18 cellular contexts compared by ENCODE assay signal in the genomic region with DNA sequence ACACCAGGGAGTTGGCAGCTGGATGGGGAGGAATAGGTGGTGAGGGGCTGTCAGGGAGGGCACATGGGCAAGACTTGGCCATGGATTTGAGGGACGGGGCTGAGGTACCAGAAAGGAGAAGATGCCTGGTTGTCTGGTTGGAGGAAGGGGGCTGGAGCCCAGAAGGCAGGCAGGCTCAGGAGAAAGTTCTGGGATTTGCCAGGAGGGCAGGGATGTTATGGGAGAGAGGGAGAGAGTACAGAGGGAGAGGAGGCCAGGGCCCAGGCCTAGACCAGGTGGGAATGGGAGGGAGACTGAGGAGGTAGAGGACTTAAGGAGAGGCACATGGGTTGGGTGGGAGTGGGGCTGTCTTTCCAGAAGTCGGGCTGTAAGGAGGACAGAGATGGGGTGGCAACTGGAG. TPM values are rescaled to one million over a fixed set of nuclear protein-coding genes. Genes with fewer than 3 reads are reported as not detected.
DNase-seq lines count a peak whose midpoint lies in the region; ATAC-seq lines count a peak whose summit lies in the region.
"Had no signal": no experiment of that assay in that cellular context is flagged by ENCODE, and none has a peak within 500 bp of the region (broad histone marks: within the 10 kb centered on the region; RNA-seq: fewer than 3 reads in every experiment).

No MANE protein-coding gene starts in this region.

- H3K79me2 ChIP-seq in mesendoderm (ENCODE audit: control insufficient read depth, insufficient read depth, low read length): no peaks in the 10 kb centered on the region

- H3K9me3 Mint-ChIP-seq in activated T-helper 2 cell treated with anti-CD3 and anti-CD28 coated beads, Interferon-gamma antibody, Interleukin-2, Interleukin-4, amounts not matched to agents 10 μg/mL and 5 μg/mL and 100 μg/mL, durations not matched to agents 14 hours and 24 hours and 36 hours: no peaks in the 10 kb centered on the region
- H3K9me3 Mint-ChIP-seq: CD8-positive, alpha-beta T cell had no signal

- no peaks in the 10 kb centered on the region for H3K79me1 ChIP-seq in mesendoderm (ENCODE audit: low read length)

- intact Hi-C loops in Right ventricle myocardium superior (cut with DNase I): no loop called here
- intact Hi-C loops in Right ventricle myocardium inferior (cut with DNase I): no loop called here
- intact Hi-C loops in sciatic nerve (cut with DNase I): no loop called here
- intact Hi-C loops in activated T-helper 2 cell treated with anti-CD3 and anti-CD28 coated beads, Interferon-gamma antibody, Interleukin-2, Interleukin-4, amounts not matched to agents 10 μg/mL and 5 μg/mL and 100 μg/mL, durations not matched to agents 14 hours and 24 hours and 36 hours (cut with micrococcal nuclease): no loop called here

- no peak overlapping the region for H2BK120ac ChIP-seq in mesendoderm (ENCODE audit: low read depth, low read length)

- H3K23ac ChIP-seq in mesendoderm (ENCODE audit: low read length): no peak overlapping the region

- peak overlapping the region; percentile 7 for H3K56ac ChIP-seq in mesendoderm (ENCODE audit: low read length)

- H2BK5ac ChIP-seq in mesendoderm (ENCODE audit: low read length): no peak overlapping the region

- no peaks in the 10 kb centered on the region for H3K4me1 ChIP-seq in mesendoderm (ENCODE audit: control insufficient read depth, low read depth, low read length)

- peak; percentile 9 for DNase-seq in Right ventricle myocardium superior
- DNase-seq in Right ventricle myocardium inferior (ENCODE audit: missing footprints): no peak
- DNase-seq in mesendoderm: no peak
- DNase-seq in sciatic nerve (ENCODE audit: low spot score): no peak
- no peak for DNase-seq in activated T-helper 2 cell treated with anti-CD3 and anti-CD28 coated beads, Interferon-gamma antibody, Interleukin-2, Interleukin-4, amounts not matched to agents 10 μg/mL and 5 μg/mL and 100 μg/mL, durations not matched to agents 14 hours and 24 hours and 36 hours (ENCODE audit: low spot score)
- no peak for DNase-seq in G401 (ENCODE audit: low spot score)
- no peak for DNase-seq in NCI-H187 (lab: John Stamatoyannopoulos, UW)
- DNase-seq: CD8-positive, alpha-beta T cell; COR-L47; DND-41; GF-D8; GM23248; H7 had no signal

- WGBS in mesendoderm (ENCODE audit: extremely low coverage, insufficient coverage, low lambda C conversion rate): no CpG with 5 or more reads among the region's 2 CpGs

- H3K27me3 ChIP-seq in mesendoderm (ENCODE audit: insufficient read depth, low read length, poor library complexity): no peaks in the 10 kb centered on the region

- no peak overlapping the region for H3K4ac ChIP-seq in mesendoderm (ENCODE audit: low read depth, low read length)

- H3K36me3 ChIP-seq in mesendoderm (ENCODE audit: control insufficient read depth, insufficient read depth, low read length): no peaks in the 10 kb centered on the region

- no peak overlapping the region for H3K27ac Mint-ChIP-seq in activated T-helper 2 cell treated with anti-CD3 and anti-CD28 coated beads, Interferon-gamma antibody, Interleukin-2, Interleukin-4, amounts not matched to agents 10 μg/mL and 5 μg/mL and 100 μg/mL, durations not matched to agents 14 hours and 24 hours and 36 hours
- H3K27ac Mint-ChIP-seq: CD14-positive monocyte; CD8-positive, alpha-beta T cell had no signal

- H3K36me3 Mint-ChIP-seq in activated T-helper 2 cell treated with anti-CD3 and anti-CD28 coated beads, Interferon-gamma antibody, Interleukin-2, Interleukin-4, amounts not matched to agents 10 μg/mL and 5 μg/mL and 100 μg/mL, durations not matched to agents 14 hours and 24 hours and 36 hours (ENCODE audit: low read depth): no peaks in the 10 kb centered on the region
- H3K36me3 Mint-ChIP-seq: CD8-positive, alpha-beta T cell had no signal

- no peak overlapping the region for H3K9ac ChIP-seq in mesendoderm (ENCODE audit: low read length)
- H3K9ac ChIP-seq: GM23248 had no signal

- no peak overlapping the region for H3K4me3 Mint-ChIP-seq in activated T-helper 2 cell treated with anti-CD3 and anti-CD28 coated beads, Interferon-gamma antibody, Interleukin-2, Interleukin-4, amounts not matched to agents 10 μg/mL and 5 μg/mL and 100 μg/mL, durations not matched to agents 14 hours and 24 hours and 36 hours (ENCODE audit: low read depth)
- H3K4me3 Mint-ChIP-seq: CD14-positive monocyte; CD8-positive, alpha-beta T cell had no signal

- H3K4me1 Mint-ChIP-seq in activated T-helper 2 cell treated with anti-CD3 and anti-CD28 coated beads, Interferon-gamma antibody, Interleukin-2, Interleukin-4, amounts not matched to agents 10 μg/mL and 5 μg/mL and 100 μg/mL, durations not matched to agents 14 hours and 24 hours and 36 hours (ENCODE audit: low read depth): peaks cover 2% of the 10 kb centered on the region
- H3K4me1 Mint-ChIP-seq: CD14-positive monocyte had no signal

- in situ Hi-C loops in G401 (cut with HindIII; ENCODE audit: low sequenced_read_pairs): no loop called here

- no peak overlapping the region for H3K4me2 ChIP-seq in mesendoderm (ENCODE audit: low read length)

- H3K27me3 Mint-ChIP-seq in activated T-helper 2 cell treated with anti-CD3 and anti-CD28 coated beads, Interferon-gamma antibody, Interleukin-2, Interleukin-4, amounts not matched to agents 10 μg/mL and 5 μg/mL and 100 μg/mL, durations not matched to agents 14 hours and 24 hours and 36 hours (ENCODE audit: low read depth): no peaks in the 10 kb centered on the region

- no peak overlapping the region for H4K5ac ChIP-seq in mesendoderm (ENCODE audit: low read length)

- no peak overlapping the region for H3K27ac ChIP-seq in mesendoderm (ENCODE audit: low read depth, low read length)
- H3K27ac ChIP-seq: 22Rv1, GM23248 had no signal

- H2AK5ac ChIP-seq in mesendoderm (ENCODE audit: low read length): no peak overlapping the region

- ATAC-seq in Right ventricle myocardium superior (ENCODE audit: poor library complexity) (no peak), Right ventricle myocardium inferior (no peak), sciatic nerve (peak; percentile 20), HG02981 (IDR thresholded peaks at IDR 0.05; ENCODE audit: unreplicated experiment) (no peak)
- ATAC-seq: CD8-positive, alpha-beta T cell had no signal

- H3K18ac ChIP-seq in mesendoderm (ENCODE audit: low read length): no peak overlapping the region

- no peak overlapping the region for H4K8ac ChIP-seq in mesendoderm (ENCODE audit: low read depth, low read length)

- no peak overlapping the region for H2BK15ac ChIP-seq in mesendoderm (replicated peaks; ENCODE audit: low read depth)

- no peak overlapping the region for H3K4me3 ChIP-seq in mesendoderm (ENCODE audit: low read length)
- H3K4me3 ChIP-seq: GM23248 had no signal

RNA-seq across cellular contexts. Expression of gene A3GALT2, which starts 4.3 kb away (rescaled TPM):
- not detected for total RNA-seq in Right ventricle myocardium superior
- total RNA-seq in Right ventricle myocardium inferior: not detected
- not detected for polyA plus RNA-seq in mesendoderm (2013, experiment 1 of 2)
- polyA plus RNA-seq in mesendoderm (2013, experiment 2 of 2): not detected
- total RNA-seq in sciatic nerve: not detected
- not detected in 2 replicates for total RNA-seq in activated T-helper 2 cell treated with anti-CD3 and anti-CD28 coated beads, Interferon-gamma antibody, Interleukin-2, Interleukin-4, amounts not matched to agents 10 μg/mL and 5 μg/mL and 100 μg/mL, durations not matched to agents 14 hours and 24 hours and 36 hours
- not detected in 2 replicates for total RNA-seq in G401 (2014; rRNA removed; shearing (Covaris generic))
- total RNA-seq: CD8-positive, alpha-beta T cell; GM23248; H7; HT1080 had no signal
- polyA plus RNA-seq: BJ, CD14-positive monocyte, GM23248 had no signal
